In genomic region chr17:78734841-78735641, GRCh38 we compare ENCODE assay signal across 1 cellular context.
TF ChIP-seq lines count a peak whose summit lies in the region.

No MANE protein-coding gene starts in this region.

TF ChIP-seq in A549, 52 proteins besides CTCF, POLR2A, EP300 and RAD21 (continued from another document):
- TF ChIP-seq USF2 (IDR thresholded peaks at IDR 0.05) = no peak
